In the genomic region with DNA sequence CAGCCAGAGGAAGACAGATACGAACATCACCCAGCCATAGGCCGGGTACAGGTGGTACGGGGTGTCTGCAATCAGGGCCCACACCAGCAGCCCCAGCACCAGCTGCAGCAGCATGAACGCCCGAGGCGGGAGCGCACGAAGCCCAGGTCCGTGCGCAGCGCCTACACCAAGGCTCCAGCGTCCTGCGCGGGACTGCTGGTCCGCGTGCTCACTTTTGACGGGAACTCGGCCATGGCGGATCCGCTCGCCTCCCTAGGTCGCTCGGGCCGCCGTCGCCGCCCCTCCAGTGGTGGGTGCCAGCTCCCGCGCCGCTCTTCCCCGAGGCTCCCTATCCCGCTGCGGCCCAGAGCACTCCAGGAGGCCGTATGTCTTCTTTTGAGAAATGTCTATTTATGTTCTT, we compare ENCODE assay signal across 7 cellular contexts.
"Had no signal": no experiment of that assay in that cellular context is flagged by ENCODE, and none has a peak within 500 bp of the region (broad histone marks: within the 10 kb centered on the region; RNA-seq: fewer than 3 reads in every experiment).

No MANE protein-coding gene starts in this region.

- H3K9ac ChIP-seq: GM23248, KMS-11 had no signal

- DNase-seq: GM23248, HFFc6, KBM-7 had no signal

- H3K36me3 ChIP-seq: HAP-1 had no signal

- H3K27ac Mint-ChIP-seq: HFFc6, IgD-negative memory B cell had no signal

- H3K36me3 Mint-ChIP-seq: IgD-negative memory B cell had no signal

- H3K4me3 ChIP-seq: GM23248, HAP-1 had no signal

- H3K9me3 ChIP-seq: HAP-1 had no signal

- H3K27ac ChIP-seq: GM23248, KMS-11 had no signal

- H3K4me1 Mint-ChIP-seq: IgD-negative memory B cell had no signal

- ATAC-seq: HCT116 had no signal

- H3K4me1 ChIP-seq: HAP-1 had no signal

- H3K4me3 Mint-ChIP-seq: HFFc6, IgD-negative memory B cell had no signal

- H3K4me2 ChIP-seq: KMS-11 had no signal

- H2AFZ ChIP-seq: GM23248 had no signal

- H3K27me3 Mint-ChIP-seq: IgD-negative memory B cell had no signal
